Comparison of ENCODE assay signal across 1 cellular context in the genomic region with DNA sequence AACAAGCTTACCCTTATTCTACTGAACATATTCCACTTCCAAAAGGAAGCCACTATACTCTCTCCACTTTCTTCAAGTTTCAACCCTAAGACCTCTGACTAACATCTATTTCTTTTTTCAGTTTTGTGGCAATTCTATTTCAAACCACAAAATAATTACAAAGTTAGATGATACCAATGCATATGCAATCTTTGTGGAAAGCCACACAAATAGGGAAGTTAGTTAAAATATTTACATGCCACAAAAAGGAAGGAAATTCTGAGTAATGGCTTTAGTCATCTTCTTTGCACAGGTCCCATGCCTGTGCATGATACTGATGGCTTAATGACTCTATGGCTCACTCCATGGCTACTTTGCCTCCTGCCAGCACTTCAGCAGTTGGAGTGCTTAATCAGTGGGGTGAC.
A peak's percentile ranks its signal among the peaks of the same experiment; 100 is the strongest.
TF ChIP-seq lines count a peak whose summit lies in the region.

No MANE protein-coding gene starts in this region.

TF ChIP-seq in GM12878, 131 proteins besides CTCF, POLR2A, EP300 and RAD21 (continued from another document and continues in another):
- TF ChIP-seq, protein P1, sequence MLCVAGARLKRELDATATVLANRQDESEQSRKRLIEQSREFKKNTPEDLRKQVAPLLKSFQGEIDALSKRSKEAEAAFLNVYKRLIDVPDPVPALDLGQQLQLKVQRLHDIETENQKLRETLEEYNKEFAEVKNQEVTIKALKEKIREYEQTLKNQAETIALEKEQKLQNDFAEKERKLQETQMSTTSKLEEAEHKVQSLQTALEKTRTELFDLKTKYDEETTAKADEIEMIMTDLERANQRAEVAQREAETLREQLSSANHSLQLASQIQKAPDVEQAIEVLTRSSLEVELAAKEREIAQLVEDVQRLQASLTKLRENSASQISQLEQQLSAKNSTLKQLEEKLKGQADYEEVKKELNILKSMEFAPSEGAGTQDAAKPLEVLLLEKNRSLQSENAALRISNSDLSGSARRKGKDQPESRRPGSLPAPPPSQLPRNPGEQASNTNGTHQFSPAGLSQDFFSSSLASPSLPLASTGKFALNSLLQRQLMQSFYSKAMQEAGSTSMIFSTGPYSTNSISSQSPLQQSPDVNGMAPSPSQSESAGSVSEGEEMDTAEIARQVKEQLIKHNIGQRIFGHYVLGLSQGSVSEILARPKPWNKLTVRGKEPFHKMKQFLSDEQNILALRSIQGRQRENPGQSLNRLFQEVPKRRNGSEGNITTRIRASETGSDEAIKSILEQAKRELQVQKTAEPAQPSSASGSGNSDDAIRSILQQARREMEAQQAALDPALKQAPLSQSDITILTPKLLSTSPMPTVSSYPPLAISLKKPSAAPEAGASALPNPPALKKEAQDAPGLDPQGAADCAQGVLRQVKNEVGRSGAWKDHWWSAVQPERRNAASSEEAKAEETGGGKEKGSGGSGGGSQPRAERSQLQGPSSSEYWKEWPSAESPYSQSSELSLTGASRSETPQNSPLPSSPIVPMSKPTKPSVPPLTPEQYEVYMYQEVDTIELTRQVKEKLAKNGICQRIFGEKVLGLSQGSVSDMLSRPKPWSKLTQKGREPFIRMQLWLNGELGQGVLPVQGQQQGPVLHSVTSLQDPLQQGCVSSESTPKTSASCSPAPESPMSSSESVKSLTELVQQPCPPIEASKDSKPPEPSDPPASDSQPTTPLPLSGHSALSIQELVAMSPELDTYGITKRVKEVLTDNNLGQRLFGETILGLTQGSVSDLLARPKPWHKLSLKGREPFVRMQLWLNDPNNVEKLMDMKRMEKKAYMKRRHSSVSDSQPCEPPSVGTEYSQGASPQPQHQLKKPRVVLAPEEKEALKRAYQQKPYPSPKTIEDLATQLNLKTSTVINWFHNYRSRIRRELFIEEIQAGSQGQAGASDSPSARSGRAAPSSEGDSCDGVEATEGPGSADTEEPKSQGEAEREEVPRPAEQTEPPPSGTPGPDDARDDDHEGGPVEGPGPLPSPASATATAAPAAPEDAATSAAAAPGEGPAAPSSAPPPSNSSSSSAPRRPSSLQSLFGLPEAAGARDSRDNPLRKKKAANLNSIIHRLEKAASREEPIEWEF (IDR thresholded peaks at IDR 0.05; ENCODE audit: insufficient replicate concordance, low read depth, low read length): no peak
- TF ChIP-seq CBFB (IDR thresholded peaks at IDR 0.05; ENCODE audit: low read depth): no peak
- peak; percentile 77; the same call in 1 of the 3 replicates for TF ChIP-seq POU2F2 (IDR thresholded peaks at IDR 0.05; ENCODE audit: borderline replicate concordance, low read depth, low read length)
- no peak for TF ChIP-seq ZNF274 (IDR thresholded peaks at IDR 0.05; ENCODE audit: insufficient read depth, insufficient read length)
- no peak for TF ChIP-seq PAX8 (IDR thresholded peaks at IDR 0.05)
- no peak for TF ChIP-seq ESRRA (IDR thresholded peaks at IDR 0.05; ENCODE audit: low read length)
- peak in 1 of 2 experiments; percentile 30; a peak in 1 of 4 replicates for TF ChIP-seq BHLHE40 (IDR thresholded peaks at IDR 0.05; ENCODE audit: borderline replicate concordance in 1 of 2, low read depth in 2 of 2, low read length in 1 of 2)
- TF ChIP-seq HDAC2 (IDR thresholded peaks at IDR 0.05): no peak
- TF ChIP-seq, protein P2, sequence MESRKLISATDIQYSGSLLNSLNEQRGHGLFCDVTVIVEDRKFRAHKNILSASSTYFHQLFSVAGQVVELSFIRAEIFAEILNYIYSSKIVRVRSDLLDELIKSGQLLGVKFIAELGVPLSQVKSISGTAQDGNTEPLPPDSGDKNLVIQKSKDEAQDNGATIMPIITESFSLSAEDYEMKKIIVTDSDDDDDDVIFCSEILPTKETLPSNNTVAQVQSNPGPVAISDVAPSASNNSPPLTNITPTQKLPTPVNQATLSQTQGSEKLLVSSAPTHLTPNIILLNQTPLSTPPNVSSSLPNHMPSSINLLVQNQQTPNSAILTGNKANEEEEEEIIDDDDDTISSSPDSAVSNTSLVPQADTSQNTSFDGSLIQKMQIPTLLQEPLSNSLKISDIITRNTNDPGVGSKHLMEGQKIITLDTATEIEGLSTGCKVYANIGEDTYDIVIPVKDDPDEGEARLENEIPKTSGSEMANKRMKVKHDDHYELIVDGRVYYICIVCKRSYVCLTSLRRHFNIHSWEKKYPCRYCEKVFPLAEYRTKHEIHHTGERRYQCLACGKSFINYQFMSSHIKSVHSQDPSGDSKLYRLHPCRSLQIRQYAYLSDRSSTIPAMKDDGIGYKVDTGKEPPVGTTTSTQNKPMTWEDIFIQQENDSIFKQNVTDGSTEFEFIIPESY (IDR thresholded peaks at IDR 0.05): no peak
- TF ChIP-seq SREBF2 (IDR thresholded peaks at IDR 0.05; ENCODE audit: low read length): no peak
- no peak for TF ChIP-seq EGR1 (IDR thresholded peaks at IDR 0.05; ENCODE audit: borderline replicate concordance in 1 of 2, low read depth in 2 of 2, low read length in 2 of 2)
- no peak for TF ChIP-seq SRF (IDR thresholded peaks at IDR 0.05; ENCODE audit: low read depth in 2 of 2, low read length in 2 of 2)
- no peak for TF ChIP-seq E4F1 (IDR thresholded peaks at IDR 0.05; ENCODE audit: borderline replicate concordance, partially characterized antibody)
- no peak for TF ChIP-seq SMAD5 (IDR thresholded peaks at IDR 0.05; ENCODE audit: low read depth)
- TF ChIP-seq RCOR1 (conservative IDR thresholded peaks at IDR 0.05; ENCODE audit: low read depth, low read length): no peak
- peak; percentile 54; the same call in 1 of the 2 replicates for TF ChIP-seq ZNF217 (IDR thresholded peaks at IDR 0.05)
- TF ChIP-seq GATAD2B (conservative IDR thresholded peaks at IDR 0.05; ENCODE audit: low read depth): no peak
- TF ChIP-seq HDGF (IDR thresholded peaks at IDR 0.05): no peak
- TF ChIP-seq, protein P3, sequence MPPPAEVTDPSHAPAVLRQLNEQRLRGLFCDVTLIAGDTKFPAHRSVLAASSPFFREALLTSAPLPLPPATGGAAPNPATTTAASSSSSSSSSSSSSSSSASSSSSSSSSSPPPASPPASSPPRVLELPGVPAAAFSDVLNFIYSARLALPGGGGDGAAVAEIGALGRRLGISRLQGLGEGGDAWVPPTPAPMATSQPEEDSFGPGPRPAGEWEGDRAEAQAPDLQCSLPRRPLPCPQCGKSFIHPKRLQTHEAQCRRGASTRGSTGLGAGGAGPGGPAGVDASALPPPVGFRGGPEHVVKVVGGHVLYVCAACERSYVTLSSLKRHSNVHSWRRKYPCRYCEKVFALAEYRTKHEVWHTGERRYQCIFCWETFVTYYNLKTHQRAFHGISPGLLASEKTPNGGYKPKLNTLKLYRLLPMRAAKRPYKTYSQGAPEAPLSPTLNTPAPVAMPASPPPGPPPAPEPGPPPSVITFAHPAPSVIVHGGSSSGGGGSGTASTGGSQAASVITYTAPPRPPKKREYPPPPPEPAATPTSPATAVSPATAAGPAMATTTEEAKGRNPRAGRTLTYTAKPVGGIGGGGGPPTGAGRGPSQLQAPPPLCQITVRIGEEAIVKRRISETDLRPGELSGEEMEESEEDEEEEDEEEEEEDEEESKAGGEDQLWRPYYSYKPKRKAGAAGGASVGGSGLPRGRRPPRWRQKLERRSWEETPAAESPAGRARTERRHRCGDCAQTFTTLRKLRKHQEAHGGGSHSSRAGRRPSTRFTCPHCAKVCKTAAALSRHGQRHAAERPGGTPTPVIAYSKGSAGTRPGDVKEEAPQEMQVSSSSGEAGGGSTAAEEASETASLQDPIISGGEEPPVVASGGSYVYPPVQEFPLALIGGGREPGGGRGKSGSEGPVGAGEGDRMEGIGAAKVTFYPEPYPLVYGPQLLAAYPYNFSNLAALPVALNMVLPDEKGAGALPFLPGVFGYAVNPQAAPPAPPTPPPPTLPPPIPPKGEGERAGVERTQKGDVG (CRISPR knock-in tag; IDR thresholded peaks at IDR 0.05): no peak
- TF ChIP-seq CHD1 (IDR thresholded peaks at IDR 0.05; ENCODE audit: low read depth, low read length): no peak
- TF ChIP-seq CBX5 (IDR thresholded peaks at IDR 0.05; ENCODE audit: low read depth): no peak
- TF ChIP-seq, protein P4, sequence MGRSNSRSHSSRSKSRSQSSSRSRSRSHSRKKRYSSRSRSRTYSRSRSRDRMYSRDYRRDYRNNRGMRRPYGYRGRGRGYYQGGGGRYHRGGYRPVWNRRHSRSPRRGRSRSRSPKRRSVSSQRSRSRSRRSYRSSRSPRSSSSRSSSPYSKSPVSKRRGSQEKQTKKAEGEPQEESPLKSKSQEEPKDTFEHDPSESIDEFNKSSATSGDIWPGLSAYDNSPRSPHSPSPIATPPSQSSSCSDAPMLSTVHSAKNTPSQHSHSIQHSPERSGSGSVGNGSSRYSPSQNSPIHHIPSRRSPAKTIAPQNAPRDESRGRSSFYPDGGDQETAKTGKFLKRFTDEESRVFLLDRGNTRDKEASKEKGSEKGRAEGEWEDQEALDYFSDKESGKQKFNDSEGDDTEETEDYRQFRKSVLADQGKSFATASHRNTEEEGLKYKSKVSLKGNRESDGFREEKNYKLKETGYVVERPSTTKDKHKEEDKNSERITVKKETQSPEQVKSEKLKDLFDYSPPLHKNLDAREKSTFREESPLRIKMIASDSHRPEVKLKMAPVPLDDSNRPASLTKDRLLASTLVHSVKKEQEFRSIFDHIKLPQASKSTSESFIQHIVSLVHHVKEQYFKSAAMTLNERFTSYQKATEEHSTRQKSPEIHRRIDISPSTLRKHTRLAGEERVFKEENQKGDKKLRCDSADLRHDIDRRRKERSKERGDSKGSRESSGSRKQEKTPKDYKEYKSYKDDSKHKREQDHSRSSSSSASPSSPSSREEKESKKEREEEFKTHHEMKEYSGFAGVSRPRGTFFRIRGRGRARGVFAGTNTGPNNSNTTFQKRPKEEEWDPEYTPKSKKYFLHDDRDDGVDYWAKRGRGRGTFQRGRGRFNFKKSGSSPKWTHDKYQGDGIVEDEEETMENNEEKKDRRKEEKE (IDR thresholded peaks at IDR 0.05): no peak
- no peak for TF ChIP-seq EED (IDR thresholded peaks at IDR 0.05; ENCODE audit: low read depth)
- TF ChIP-seq YY1 (IDR thresholded peaks at IDR 0.05; ENCODE audit: low read depth, low read length): no peak
- peak; percentile 59; the same call in 1 of the 2 replicates for TF ChIP-seq ATF7 (IDR thresholded peaks at IDR 0.05; ENCODE audit: low read depth)
- TF ChIP-seq ZNF687 (IDR thresholded peaks at IDR 0.05): no peak
- TF ChIP-seq MYC (IDR thresholded peaks at IDR 0.05; ENCODE audit: insufficient read depth, insufficient read length, insufficient replicate concordance, low read length, severe bottlenecking): no peak
- no peak for TF ChIP-seq TBL1XR1 (IDR thresholded peaks at IDR 0.05; ENCODE audit: low read depth, low read length)
- TF ChIP-seq, protein P5, sequence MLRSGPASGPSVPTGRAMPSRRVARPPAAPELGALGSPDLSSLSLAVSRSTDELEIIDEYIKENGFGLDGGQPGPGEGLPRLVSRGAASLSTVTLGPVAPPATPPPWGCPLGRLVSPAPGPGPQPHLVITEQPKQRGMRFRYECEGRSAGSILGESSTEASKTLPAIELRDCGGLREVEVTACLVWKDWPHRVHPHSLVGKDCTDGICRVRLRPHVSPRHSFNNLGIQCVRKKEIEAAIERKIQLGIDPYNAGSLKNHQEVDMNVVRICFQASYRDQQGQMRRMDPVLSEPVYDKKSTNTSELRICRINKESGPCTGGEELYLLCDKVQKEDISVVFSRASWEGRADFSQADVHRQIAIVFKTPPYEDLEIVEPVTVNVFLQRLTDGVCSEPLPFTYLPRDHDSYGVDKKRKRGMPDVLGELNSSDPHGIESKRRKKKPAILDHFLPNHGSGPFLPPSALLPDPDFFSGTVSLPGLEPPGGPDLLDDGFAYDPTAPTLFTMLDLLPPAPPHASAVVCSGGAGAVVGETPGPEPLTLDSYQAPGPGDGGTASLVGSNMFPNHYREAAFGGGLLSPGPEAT (IDR thresholded peaks at IDR 0.05; ENCODE audit: low read depth): no peak
- no peak for TF ChIP-seq LARP7 (IDR thresholded peaks at IDR 0.05)
- TF ChIP-seq SP1 (IDR thresholded peaks at IDR 0.05; ENCODE audit: low read depth, low read length): no peak
